In genomic region chr1:109370712-109371270, GRCh38 we compare ENCODE assay signal across 9 cellular contexts. TPM values are rescaled to one million over a fixed set of nuclear protein-coding genes. Genes with fewer than 3 reads are reported as not detected.
DNase-seq lines count a peak whose midpoint lies in the region; ATAC-seq lines count a peak whose summit lies in the region.
"Had no signal": no experiment of that assay in that cellular context is flagged by ENCODE, and none has a peak within 500 bp of the region (broad histone marks: within the 10 kb centered on the region; RNA-seq: fewer than 3 reads in every experiment).

No MANE protein-coding gene starts in this region.

- peaks cover 4% of the 10 kb centered on the region for H3K9me3 Mint-ChIP-seq in T-helper 1 cell treated with Interleukin-12 subunit alpha and Interleukin-12 subunit beta and Interleukin-4 antibody, amounts not matched to agents 30 μg/mL and 1 μg/mL, for 36 hours
- H3K9me3 Mint-ChIP-seq in stimulated activated effector memory CD8-positive, alpha-beta T cell treated with anti-CD3 and anti-CD28 coated beads, Interleukin-12 subunit alpha, Interleukin-12 subunit beta, amount 100 ng/mL, for 72 hours: no peaks in the 10 kb centered on the region

- H3K27me3 Mint-ChIP-seq in T-helper 1 cell treated with Interleukin-12 subunit alpha and Interleukin-12 subunit beta and Interleukin-4 antibody, amounts not matched to agents 30 μg/mL and 1 μg/mL, for 36 hours (ENCODE audit: low read depth): peaks cover 14% of the 10 kb centered on the region

- peak; percentile 24 for ATAC-seq in stimulated activated effector memory CD8-positive, alpha-beta T cell treated with anti-CD3 and anti-CD28 coated beads, Interleukin-12 subunit alpha, Interleukin-12 subunit beta, amount 100 ng/mL, for 72 hours
- ATAC-seq in HG03095 (IDR thresholded peaks at IDR 0.05; ENCODE audit: unreplicated experiment) (no peak), left colon (no peak)

- no peak overlapping the region for H3K27ac Mint-ChIP-seq in T-helper 1 cell treated with Interleukin-12 subunit alpha and Interleukin-12 subunit beta and Interleukin-4 antibody, amounts not matched to agents 30 μg/mL and 1 μg/mL, for 36 hours
- no peak overlapping the region for H3K27ac Mint-ChIP-seq in stimulated activated effector memory CD8-positive, alpha-beta T cell treated with anti-CD3 and anti-CD28 coated beads, Interleukin-12 subunit alpha, Interleukin-12 subunit beta, amount 100 ng/mL, for 72 hours

- DNase-seq in HCEC 1CT (peak; percentile 98), glomerular visceral epithelial cell (ENCODE audit: extremely low spot score) (peak; percentile 82), head of caudate nucleus (no peak), GDM1 (lab: John Stamatoyannopoulos, UW) (no peak), left colon (no peak)
- DNase-seq in stimulated activated effector memory CD8-positive, alpha-beta T cell treated with anti-CD3 and anti-CD28 coated beads, Interleukin-12 subunit alpha, Interleukin-12 subunit beta, amount 100 ng/mL, for 72 hours (ENCODE audit: low spot score in 2 of 2): no peak
- DNase-seq: activated gamma-delta T cell had no signal

- intact Hi-C loops in head of caudate nucleus (cut with DNase I): no loop called here
- intact Hi-C loops in left colon (cut with DNase I, micrococcal nuclease): no loop called here

- H3K36me3 Mint-ChIP-seq in T-helper 1 cell treated with Interleukin-12 subunit alpha and Interleukin-12 subunit beta and Interleukin-4 antibody, amounts not matched to agents 30 μg/mL and 1 μg/mL, for 36 hours (ENCODE audit: low read depth): peaks cover 4% of the 10 kb centered on the region
- no peaks in the 10 kb centered on the region for H3K36me3 Mint-ChIP-seq in stimulated activated effector memory CD8-positive, alpha-beta T cell treated with anti-CD3 and anti-CD28 coated beads, Interleukin-12 subunit alpha, Interleukin-12 subunit beta, amount 100 ng/mL, for 72 hours

- peaks cover 41% of the 10 kb centered on the region for H3K4me1 Mint-ChIP-seq in T-helper 1 cell treated with Interleukin-12 subunit alpha and Interleukin-12 subunit beta and Interleukin-4 antibody, amounts not matched to agents 30 μg/mL and 1 μg/mL, for 36 hours (ENCODE audit: low read depth)
- H3K4me1 Mint-ChIP-seq in stimulated activated effector memory CD8-positive, alpha-beta T cell treated with anti-CD3 and anti-CD28 coated beads, Interleukin-12 subunit alpha, Interleukin-12 subunit beta, amount 100 ng/mL, for 72 hours: peaks cover 8% of the 10 kb centered on the region

- H3K4me3 Mint-ChIP-seq in T-helper 1 cell treated with Interleukin-12 subunit alpha and Interleukin-12 subunit beta and Interleukin-4 antibody, amounts not matched to agents 30 μg/mL and 1 μg/mL, for 36 hours: peak overlapping the region; percentile 22
- peak overlapping the region; percentile 16 for H3K4me3 Mint-ChIP-seq in stimulated activated effector memory CD8-positive, alpha-beta T cell treated with anti-CD3 and anti-CD28 coated beads, Interleukin-12 subunit alpha, Interleukin-12 subunit beta, amount 100 ng/mL, for 72 hours

RNA-seq across cellular contexts. Expression of gene SORT1, which starts 26.9 kb away (rescaled TPM):
- 100 to 1,000 TPM; 123 to 124 TPM for total RNA-seq in left colon

RNA-seq across cellular contexts. Expression of gene PSMA5, which starts 55.5 kb away (rescaled TPM):
- 10 to 100 TPM; 76.3 to 92.1 TPM for total RNA-seq in left colon

Comparison
In these comparisons a context has a peak if more than half of its experiments do, and no peak if none do; other contexts are left out.
1. DNase-seq: peak in HCEC 1CT (single experiment) and glomerular visceral epithelial cell (single experiment); none in stimulated activated effector memory CD8-positive, alpha-beta T cell treated with anti-CD3 and anti-CD28 coated beads, Interleukin-12 subunit alpha, Interleukin-12 subunit beta, amount 100 ng/mL, for 72 hours (0 of 2), head of caudate nucleus (0 of 42), GDM1 (single experiment) and left colon (0 of 2).